In genomic region chr11:76250520-76251222, GRCh38 we compare ENCODE assay signal across 1 cellular context.
TF ChIP-seq lines count a peak whose summit lies in the region.

No MANE protein-coding gene starts in this region.

TF ChIP-seq in H1, 55 proteins besides CTCF, POLR2A, EP300 and RAD21:
- TF ChIP-seq ATF2 (IDR thresholded peaks at IDR 0.05; ENCODE audit: low read length): no peak
- no peak for TF ChIP-seq ATF3 (IDR thresholded peaks at IDR 0.05; ENCODE audit: insufficient read depth, low read depth, low read length)
- TF ChIP-seq SRF (IDR thresholded peaks at IDR 0.05; ENCODE audit: low read depth, low read length): no peak
- TF ChIP-seq TAF1 (IDR thresholded peaks at IDR 0.05; ENCODE audit: low read depth, low read length): no peak
- TF ChIP-seq CHD1 (IDR thresholded peaks at IDR 0.05; ENCODE audit: low read depth, low read length): no peak
- TF ChIP-seq RBBP5 (IDR thresholded peaks at IDR 0.05; ENCODE audit: borderline replicate concordance, low read depth, low read length): no peak
- no peak for TF ChIP-seq CEBPB (IDR thresholded peaks at IDR 0.05; ENCODE audit: low read depth, low read length)
- TF ChIP-seq TBP (IDR thresholded peaks at IDR 0.05; ENCODE audit: low read depth, low read length): no peak
- no peak for TF ChIP-seq POU5F1 (IDR thresholded peaks at IDR 0.05; ENCODE audit: low read depth, low read length)
- no peak for TF ChIP-seq KDM5A (IDR thresholded peaks at IDR 0.05; ENCODE audit: low read length)
- TF ChIP-seq SP1 (IDR thresholded peaks at IDR 0.05; ENCODE audit: low read depth, low read length): no peak
- TF ChIP-seq RFX5 (IDR thresholded peaks at IDR 0.05; ENCODE audit: borderline replicate concordance, low read depth, low read length): no peak
- no peak for TF ChIP-seq E2F6 (IDR thresholded peaks at IDR 0.05)
